ENCODE assay signal across 1 cellular context in genomic region chr5:180208038-180208434, GRCh38.
TF ChIP-seq lines count a peak whose summit lies in the region.

No MANE protein-coding gene starts in this region.

TF ChIP-seq in HepG2, 621 proteins besides CTCF, POLR2A, EP300 and RAD21 (continued from another document):
- TF ChIP-seq SNAPC4 (CRISPR knock-in tag; IDR thresholded peaks at IDR 0.05) = no peak
- TF ChIP-seq RARG (CRISPR knock-in tag; IDR thresholded peaks at IDR 0.05; ENCODE audit: low read depth) = no peak
- TF ChIP-seq MYNN (CRISPR knock-in tag; IDR thresholded peaks at IDR 0.05; ENCODE audit: low read depth) = no peak
- TF ChIP-seq GABPB1 (CRISPR knock-in tag; IDR thresholded peaks at IDR 0.05) = no peak
- no peak for TF ChIP-seq POLR2G (IDR thresholded peaks at IDR 0.05; ENCODE audit: low read depth, low read length)
- TF ChIP-seq ATF5 (CRISPR knock-in tag; IDR thresholded peaks at IDR 0.05; ENCODE audit: low read depth) = no peak
- TF ChIP-seq POLR2AphosphoS2 (IDR thresholded peaks at IDR 0.05; ENCODE audit: low read depth, low read length) = no peak
- 0 out of 2 replicates have a peak, but pooled peaks have one; percentile 32 for TF ChIP-seq EED (CRISPR knock-in tag; IDR thresholded peaks at IDR 0.05)
- TF ChIP-seq MXI1 (IDR thresholded peaks at IDR 0.05; ENCODE audit: borderline replicate concordance, low read depth, low read length) = no peak
TF ChIP-seq in HepG2: peak in this region for 2.
